ENCODE assay signal across 27 cellular contexts in genomic region chr17:66135219-66135618, GRCh38.
"Had no signal": no experiment of that assay in that cellular context is flagged by ENCODE, and none has a peak within 500 bp of the region (broad histone marks: within the 10 kb centered on the region; RNA-seq: fewer than 3 reads in every experiment).

No MANE protein-coding gene starts in this region.

- FAIRE-seq: RCC 7860 had no signal

- H3K27me3 ChIP-seq: brain microvascular endothelial cell, cardiac muscle cell had no signal

- ATAC-seq: activated CD8-positive, alpha-beta memory T cell treated with anti-CD3 and anti-CD28 coated beads, Interleukin-2, amount 10 ng/mL, durations not matched to agents 7 days and 5 days; activated naive CD4-positive, alpha-beta T cell treated with anti-CD3 and anti-CD28 coated beads, Interleukin-2, amount 50 U/mL, for 72 hours; activated naive CD8-positive, alpha-beta T cell treated with anti-CD3 and anti-CD28 coated beads, Interleukin-2, amount 50 U/mL, for 24 hours; PC-3; T-helper 17 cell; WTC11 had no signal

- H3K36me3 ChIP-seq: brain microvascular endothelial cell had no signal

- H3K4me3 ChIP-seq: cardiac muscle cell had no signal

- H3K27ac ChIP-seq: brain microvascular endothelial cell, cardiac muscle cell had no signal

- DNase-seq: activated CD4-positive, alpha-beta T cell treated with anti-CD3 and anti-CD28 coated beads for 1 hour; activated CD4-positive, alpha-beta T cell treated with anti-CD3 and anti-CD28 coated beads, Interleukin-2, amount 10 ng/mL, durations not matched to agents 24 days and 14 days; activated CD4-positive, alpha-beta T cell treated with anti-CD3 and anti-CD28 coated beads, Interleukin-2, amount 50 U/mL, for 48 hours; activated CD8-positive, alpha-beta memory T cell treated with anti-CD3 and anti-CD28 coated beads, Interleukin-2, amount 10 ng/mL, durations not matched to agents 7 days and 5 days; activated effector memory CD4-positive, alpha-beta T cell treated with Interleukin-2 at 50 U/mL for 16 hours; activated naive CD4-positive, alpha-beta T cell; activated naive CD8-positive, alpha-beta T cell treated with anti-CD3 and anti-CD28 coated beads, Interleukin-2, amount 50 U/mL, for 24 hours; activated T-cell treated with anti-CD3 and anti-CD28 coated beads, Interleukin-2, amount 50 U/mL, for 24 hours; amniotic stem cell; brain microvascular endothelial cell; Kasumi-1; NCI-H1048; NCI-H1930; NCI-H2107; NCI-H226; NCI-H510A; NCI-H526 treated with DMSO at 0.1 percent for 48 hours; NCI-H82; NK-92 treated with Interleukin-12 subunit alpha and Interleukin-12 subunit beta, amount 100 ng/mL, for 24 hours; PC-3; SHP77 treated with DMSO at 0.1 percent for 48 hours; T-helper 17 cell; T-helper 9 cell had no signal
